8 cellular contexts compared by ENCODE assay signal in genomic region chr15:96327155-96327741, GRCh38. TPM values are rescaled to one million over a fixed set of nuclear protein-coding genes. Genes with fewer than 3 reads are reported as not detected.
DNase-seq lines count a peak whose midpoint lies in the region; ATAC-seq and TF ChIP-seq lines count a peak whose summit lies in the region.

No MANE protein-coding gene starts in this region.

- H3K9ac ChIP-seq in mammary epithelial cell (ENCODE audit: insufficient read depth, low read length): peak overlapping the region; percentile 91

- H3K4me3 ChIP-seq in mammary epithelial cell (replicated peaks in 1 of 3; ENCODE audit: insufficient read depth in 1 of 3, low read depth in 2 of 3, low read length in 3 of 3) (peak overlapping the region; percentile 63 to 97 (median 80)), thoracic aorta (peak overlapping the region; percentile 78)

- peak overlapping the region; percentile 77 for H3K4me2 ChIP-seq in mammary epithelial cell (ENCODE audit: insufficient read depth, low read depth, low read length)

- 12% methylated on average over 13 of the region's 14 CpGs for WGBS in mammary epithelial cell (ENCODE audit: low coverage, missing lambda C conversion rate)

- CTCF ChIA-PET in mammary epithelial cell (lab: Charles Lee; ENCODE audit: low non-redundant PET): interaction anchor here (0.5 to 1.0 kb wide), 14 partner anchors 10 to 1067 kb away, joined by 3 to 18 read pairs (median 4); no protein-coding TSS in a partner anchor

- H4K20me1 ChIP-seq in mammary epithelial cell (ENCODE audit: insufficient read depth, low read length): no peaks in the 10 kb centered on the region

- intact Hi-C loops in mammary epithelial cell (cut with micrococcal nuclease): loop anchor here (1.0 to 10.0 kb wide), 9 partner anchors 18 to 1070 kb away; no protein-coding TSS in a partner anchor

- H3K27me3 ChIP-seq in mammary epithelial cell (ENCODE audit: insufficient read depth, low read length) (no peaks in the 10 kb centered on the region), thoracic aorta (replicated peaks; ENCODE audit: insufficient read depth) (peaks cover 3% of the 10 kb centered on the region)

- peak overlapping the region; percentile 91 for H2AFZ ChIP-seq in mammary epithelial cell (ENCODE audit: low read depth, low read length)

- H3K36me3 ChIP-seq in mammary epithelial cell (ENCODE audit: insufficient read depth, low read length): no peaks in the 10 kb centered on the region
- no peaks in the 10 kb centered on the region for H3K36me3 ChIP-seq in thoracic aorta

- H3K79me2 ChIP-seq in mammary epithelial cell (ENCODE audit: insufficient read depth, low read length): peaks cover 50% of the 10 kb centered on the region

- BruUV-seq in mammary epithelial cell (replicated peaks; lab: Mats Ljungman, UMichigan): no TSS peak

- H3K27ac ChIP-seq in mammary epithelial cell (ENCODE audit: insufficient read depth, low read depth, low read length): peak overlapping the region; percentile 90
- peak overlapping the region; percentile 65 to 78 for H3K27ac ChIP-seq in thoracic aorta

- TF ChIP-seq CTCF in mammary epithelial cell (conservative IDR thresholded peaks at IDR 0.05 in 1 of 2, IDR thresholded peaks at IDR 0.05 in 1 of 2; ENCODE audit: extremely low read depth in 1 of 2, insufficient read depth in 1 of 2, low read depth in 1 of 2, low read length in 2 of 2): peak; percentile 77 to 85
- peak; percentile 64 for TF ChIP-seq CTCF in thoracic aorta (IDR thresholded peaks at IDR 0.05)

- dilution Hi-C loops in mammary epithelial cell (cut with HindIII; ENCODE audit: low sequenced_read_pairs): no loop called here

- in situ Hi-C loops in Caki2 (cut with HindIII; ENCODE audit: low pct_unique_long_range_greater_than_20kb, low sequenced_read_pairs): loop anchor here (25.0 kb wide), 1 partner anchor 910 kb away; no protein-coding TSS in a partner anchor
- in situ Hi-C loops in mammary epithelial cell (cut with MboI; ENCODE audit: low sequenced_read_pairs in 2 of 2): loop anchor here (10.0 to 25.0 kb wide), 5 partner anchors 52 to 1665 kb away; no protein-coding TSS in a partner anchor

- DNase-seq in Caki2 (ENCODE audit: low read depth) (peak; percentile 95), HCEC 1CT (peak; percentile 91), NCI-H524 treated with DMSO at 0.1 percent for 48 hours (lab: John Stamatoyannopoulos, UW) (peak; percentile 78), mammary epithelial cell (peak; percentile 81), kidney tubule cell (ENCODE audit: low spot score) (peak; percentile 91), thoracic aorta (ENCODE audit: low spot score) (no peak)

- peak; percentile 16 for ATAC-seq in thoracic aorta (ENCODE audit: insufficient number of reproducible peaks, low FRiP score, low read depth)
- ATAC-seq in HG03097 (IDR thresholded peaks at IDR 0.05; ENCODE audit: low FRiP score, unreplicated experiment): no peak
- no peak for ATAC-seq in GM19463 (IDR thresholded peaks at IDR 0.05; ENCODE audit: unreplicated experiment)

- H3K4me1 ChIP-seq in mammary epithelial cell (ENCODE audit: insufficient read depth, low read length): peaks cover 21% of the 10 kb centered on the region
- H3K4me1 ChIP-seq in thoracic aorta (ENCODE audit: control insufficient read depth in 1 of 2, low read depth in 2 of 2): peaks cover 0 to 36% of the 10 kb centered on the region in 2 donors

- H3K9me3 ChIP-seq in mammary epithelial cell (replicated peaks; ENCODE audit: insufficient read depth, low read length): no peaks in the 10 kb centered on the region
- H3K9me3 ChIP-seq in thoracic aorta: no peaks in the 10 kb centered on the region

RNA-seq across cellular contexts. Expression of gene NR2F2, which starts 3.3 kb away (rescaled TPM):
- 7.0 and 16.0 TPM in 2 replicates for total RNA-seq in Caki2 (2014; rRNA removed; shearing (Covaris generic); ENCODE audit: low replicate concordance)
- total RNA-seq in mammary epithelial cell (10 to 100 TPM in 1 of 2 donors, 1 to 10 TPM in 1; 3.2 to 34.1 TPM), thoracic aorta (10 to 100 TPM; 31.8 to 49.8 TPM)
- polyA plus RNA-seq in mammary epithelial cell: 17.8 TPM
- 31.9 TPM for polyA minus RNA-seq in mammary epithelial cell
